Comparison of ENCODE assay signal across 8 cellular contexts in the genomic region with DNA sequence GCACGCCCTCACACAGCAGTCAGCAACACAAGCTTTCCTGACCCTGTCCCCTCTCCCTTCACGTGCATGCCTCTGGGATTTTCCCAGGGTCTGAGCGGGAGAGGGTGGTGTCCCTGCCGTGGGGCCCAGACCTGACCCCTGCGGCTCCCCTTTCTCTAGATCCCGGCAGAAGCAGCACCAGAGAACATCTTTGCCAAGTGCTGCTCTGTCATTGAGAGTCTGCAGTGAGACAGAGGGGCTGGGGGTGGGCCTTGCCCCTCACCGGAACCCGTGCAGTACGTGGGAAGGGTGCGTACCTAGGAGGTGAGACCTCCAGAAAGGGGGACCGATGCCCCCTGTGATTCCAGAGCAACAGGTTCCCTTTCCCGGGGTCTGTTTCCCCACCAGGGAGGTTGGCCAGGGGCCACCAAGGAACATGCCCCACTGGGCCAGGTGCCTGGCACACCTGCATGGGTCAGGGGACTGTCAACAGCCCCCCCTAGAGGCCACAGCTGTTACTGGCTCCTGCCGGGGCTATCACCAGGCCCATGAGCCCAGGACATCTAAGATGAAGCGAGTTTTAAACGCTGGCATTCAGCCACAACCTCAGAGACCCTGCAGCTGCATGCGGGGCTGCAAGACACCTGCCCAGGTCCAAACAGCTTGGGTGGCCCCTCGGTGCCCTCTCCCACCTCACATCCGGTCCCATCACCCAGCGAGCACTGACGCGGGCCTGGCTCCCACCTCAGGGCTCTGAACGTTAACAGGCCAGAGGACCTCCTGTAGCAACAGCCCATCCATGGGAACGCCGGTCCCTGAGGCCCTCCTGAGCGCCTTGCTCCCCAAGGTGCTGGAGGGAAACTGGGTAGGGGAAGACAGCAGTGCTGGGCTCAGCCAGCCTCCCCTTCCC. TPM values are rescaled to one million over a fixed set of nuclear protein-coding genes. Genes with fewer than 3 reads are reported as not detected.
DNase-seq lines count a peak whose midpoint lies in the region; ATAC-seq and TF ChIP-seq lines count a peak whose summit lies in the region.

No MANE protein-coding gene starts in this region.

- H3K9me3 ChIP-seq in OCI-LY7 (ENCODE audit: low read length): no peaks in the 10 kb centered on the region

- intact Hi-C loops in OCI-LY7 (cut with micrococcal nuclease; ENCODE audit: unreplicated experiment) (no loop called here), left colon (cut with DNase I, micrococcal nuclease) (no loop called here)

- H4K20me1 ChIP-seq in OCI-LY7 (ENCODE audit: insufficient read depth, low read length): no peaks in the 10 kb centered on the region

- no peak overlapping the region for H3K27ac ChIP-seq in OCI-LY7 (ENCODE audit: low read depth, low read length, poor library complexity, severe bottlenecking)

- H2AFZ ChIP-seq in OCI-LY7 (ENCODE audit: low read length): no peak overlapping the region

- POLR2A ChIA-PET in OCI-LY7 (lab: Charles Lee): no interaction called here

- DNase-seq in NCI-H345 (lab: John Stamatoyannopoulos, UW) (peak; percentile 29), NCI-H345 treated with DMSO at 0.1 percent for 48 hours (lab: John Stamatoyannopoulos, UW; ENCODE audit: unreplicated experiment) (no peak), OCI-LY7 (ENCODE audit: low spot score) (peak; percentile 60), amniotic epithelial cell (ENCODE audit: low read depth) (peak; percentile 20), left colon (peak; percentile 46 to 74), pons (ENCODE audit: low spot score) (no peak)
- DNase-seq in stimulated activated naive CD4-positive, alpha-beta T cell (lab: John Stamatoyannopoulos, UW): peak in 5 of 6 experiments; percentile 22 to 49 (median 35)

- peak; percentile 88 for ATAC-seq in left colon
- no peak for ATAC-seq in GM18520 (IDR thresholded peaks at IDR 0.05; ENCODE audit: unreplicated experiment)

- no peak overlapping the region for H3K4me2 ChIP-seq in OCI-LY7 (ENCODE audit: low read length)

- TF ChIP-seq CTCF in OCI-LY7 (conservative IDR thresholded peaks at IDR 0.05; ENCODE audit: low read length): peak; percentile 85

- no peaks in the 10 kb centered on the region for H3K4me1 ChIP-seq in OCI-LY7 (ENCODE audit: insufficient read depth, low read length, poor library complexity, severe bottlenecking)

- peaks cover 52% of the 10 kb centered on the region for H3K36me3 ChIP-seq in OCI-LY7 (ENCODE audit: insufficient read depth, low read length)

- CTCF ChIA-PET in OCI-LY7 (lab: Charles Lee; ENCODE audit: unreplicated experiment): no interaction called here

- BruUV-seq in OCI-LY7 (replicated peaks; lab: Mats Ljungman, UMichigan): no TSS peak

- no peaks in the 10 kb centered on the region for H3K9me2 ChIP-seq in OCI-LY7 (ENCODE audit: insufficient read depth, low read length)

- no peak overlapping the region for H3K4me3 ChIP-seq in OCI-LY7 (ENCODE audit: low read depth, low read length, poor library complexity, severe bottlenecking)

- H3K79me2 ChIP-seq in OCI-LY7 (ENCODE audit: insufficient read depth, low read depth, low read length): no peaks in the 10 kb centered on the region

RNA-seq across cellular contexts. Expression of a gene that starts 12.3 kb away (rescaled TPM):
- total RNA-seq in OCI-LY7 (2014; rRNA removed; shearing (Covaris generic)): 255 and 271 TPM in 2 replicates
- total RNA-seq in OCI-LY7 (2022) (468 and 499 TPM in 2 replicates), left colon (100 to 1,000 TPM; 191 to 214 TPM)

RNA-seq across cellular contexts. Expression of a gene that starts 19.4 kb away (rescaled TPM):
- total RNA-seq in OCI-LY7 (2014; rRNA removed; shearing (Covaris generic)): 31.1 and 44.4 TPM in 2 replicates
- total RNA-seq in OCI-LY7 (2022) (43.2 and 47.7 TPM in 2 replicates), left colon (10 to 100 TPM; 52.7 to 58.9 TPM)

RNA-seq across cellular contexts. Expression of a gene that starts 21.2 kb away (rescaled TPM):
- total RNA-seq in OCI-LY7 (2014; rRNA removed; shearing (Covaris generic)): not detected in 2 replicates
- total RNA-seq in OCI-LY7 (2022) (not detected in 2 replicates), left colon (under 1 TPM; 0.47 to 0.85 TPM)

RNA-seq across cellular contexts. Expression of a gene that starts 36.6 kb away (rescaled TPM):
- total RNA-seq in OCI-LY7 (2014; rRNA removed; shearing (Covaris generic)): 1.4 and 1.6 TPM in 2 replicates
- total RNA-seq in OCI-LY7 (2022) (2.1 and 2.9 TPM in 2 replicates), left colon (1 to 10 TPM; 2.5 to 3.8 TPM)

RNA-seq across cellular contexts. Expression of a gene that starts 39.8 kb away (rescaled TPM):
- 35.8 and 61.0 TPM in 2 replicates for total RNA-seq in OCI-LY7 (2014; rRNA removed; shearing (Covaris generic))
- 74.2 and 75.9 TPM in 2 replicates for total RNA-seq in OCI-LY7 (2022)
- total RNA-seq in left colon: 100 to 1,000 TPM; 134 to 154 TPM

Comparison
In these comparisons a context has a peak if more than half of its experiments do, and no peak if none do; other contexts are left out.
1. DNase-seq: peak in NCI-H345 (single experiment), OCI-LY7 (single experiment), amniotic epithelial cell (single experiment), left colon (2 of 2) and stimulated activated naive CD4-positive, alpha-beta T cell (5 of 6); none in NCI-H345 treated with DMSO at 0.1 percent for 48 hours (single experiment) and pons (single experiment).